Comparison of ENCODE assay signal across 23 cellular contexts in genomic region chr19:32567486-32567885, GRCh38.
"Had no signal": no experiment of that assay in that cellular context is flagged by ENCODE, and none has a peak within 500 bp of the region (broad histone marks: within the 10 kb centered on the region; RNA-seq: fewer than 3 reads in every experiment).

No MANE protein-coding gene starts in this region.

- H3K27me3 ChIP-seq: colonic mucosa, hepatocyte had no signal

- H2AFZ ChIP-seq: hepatocyte had no signal

- H3K36me3 Mint-ChIP-seq: immature natural killer cell had no signal

- DNase-seq: colonic mucosa; dermis blood vessel endothelial cell; dorsolateral prefrontal cortex; effector CD4-positive, alpha-beta T cell; effector memory CD4-positive, alpha-beta T cell; foreskin keratinocyte; heart left ventricle; hypothalamus; immature natural killer cell; islet precursor cell; kidney; kidney glomerular epithelial cell; left colon; left lung; left ventricle myocardium superior; lower lobe of right lung; mesenchymal stem cell; midbrain had no signal

- H3K9me3 Mint-ChIP-seq: immature natural killer cell had no signal

- H3K4me3 ChIP-seq: colonic mucosa, dorsolateral prefrontal cortex, esophagus muscularis mucosa, gastroesophageal sphincter, heart left ventricle, hepatocyte, left lung, lower lobe of right lung had no signal

- FAIRE-seq: endothelial cell of umbilical vein, frontal cortex, kidney had no signal

- H3K79me2 ChIP-seq: hepatocyte had no signal

- H3K36me3 ChIP-seq: colonic mucosa, esophagus muscularis mucosa, gastroesophageal sphincter, heart left ventricle, left lung, lower lobe of right lung had no signal

- H3K9me3 ChIP-seq: colonic mucosa, esophagus muscularis mucosa, gastroesophageal sphincter, heart left ventricle, left lung, lower lobe of right lung had no signal

- H3K4me1 ChIP-seq: colonic mucosa, esophagus muscularis mucosa, foreskin keratinocyte, heart left ventricle, left lung, lower lobe of right lung had no signal

- H3K27ac Mint-ChIP-seq: immature natural killer cell had no signal

- H3K4me2 ChIP-seq: hepatocyte had no signal

- ATAC-seq: foreskin keratinocyte, gastroesophageal sphincter, heart left ventricle, left colon, left lung, left ventricle myocardium superior, lower lobe of right lung had no signal

- H3K27ac ChIP-seq: colonic mucosa, dorsolateral prefrontal cortex, esophagus muscularis mucosa, foreskin keratinocyte, gastroesophageal sphincter, heart left ventricle, hepatocyte, left lung, lower lobe of right lung had no signal

- H3K4me3 Mint-ChIP-seq: immature natural killer cell had no signal
